ENCODE assay signal across 8 cellular contexts in the genomic region with DNA sequence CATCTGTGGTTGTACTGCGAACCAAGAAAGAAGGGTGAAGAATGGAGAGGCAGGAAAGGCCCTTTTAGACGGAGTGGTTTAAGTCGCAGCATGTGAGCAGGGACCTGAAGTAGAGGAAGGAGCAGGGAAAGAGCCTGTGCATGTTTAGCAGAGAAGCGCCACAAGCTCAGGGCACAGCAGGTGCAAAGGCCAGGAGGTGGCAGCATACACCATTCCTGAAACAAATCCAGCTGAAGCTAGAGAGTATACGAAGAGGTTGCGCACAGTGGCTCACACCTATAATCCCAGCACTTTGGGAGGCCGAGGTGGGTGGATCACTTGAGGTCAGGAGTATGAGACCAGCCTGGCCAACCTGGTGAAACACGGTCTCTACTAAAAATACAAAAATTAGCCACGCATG. TPM values are rescaled to one million over a fixed set of nuclear protein-coding genes. Genes with fewer than 3 reads are reported as not detected.
A peak's percentile ranks its signal among the peaks of the same experiment; 100 is the strongest.
DNase-seq lines count a peak whose midpoint lies in the region; ATAC-seq and TF ChIP-seq lines count a peak whose summit lies in the region.

No MANE protein-coding gene starts in this region.

- peaks cover 8% of the 10 kb centered on the region for H3K36me3 Mint-ChIP-seq in activated naive CD8-positive, alpha-beta T cell treated with anti-CD3 and anti-CD28 coated beads for 36 hours
- H3K36me3 Mint-ChIP-seq in activated naive CD8-positive, alpha-beta T cell treated with anti-CD3 and anti-CD28 coated beads, Interleukin-2, amount 50 U/mL, for 24 hours (ENCODE audit: low read depth): peaks cover 15% of the 10 kb centered on the region
- H3K36me3 Mint-ChIP-seq in endodermal cell (ENCODE audit: low read depth): peaks cover 14% of the 10 kb centered on the region

- no peaks in the 10 kb centered on the region for H3K9me3 ChIP-seq in endodermal cell (ENCODE audit: control insufficient read depth, low read length)

- H3K4me3 Mint-ChIP-seq in activated naive CD8-positive, alpha-beta T cell treated with anti-CD3 and anti-CD28 coated beads for 36 hours: no peak overlapping the region
- H3K4me3 Mint-ChIP-seq in activated naive CD8-positive, alpha-beta T cell treated with anti-CD3 and anti-CD28 coated beads, Interleukin-2, amount 50 U/mL, for 24 hours: no peak overlapping the region
- H3K4me3 Mint-ChIP-seq in endodermal cell: no peak overlapping the region

- no peak overlapping the region for H3K4me3 ChIP-seq in endodermal cell (ENCODE audit: low read length)

- H3K9me3 Mint-ChIP-seq in activated naive CD8-positive, alpha-beta T cell treated with anti-CD3 and anti-CD28 coated beads for 36 hours: no peaks in the 10 kb centered on the region
- H3K9me3 Mint-ChIP-seq in activated naive CD8-positive, alpha-beta T cell treated with anti-CD3 and anti-CD28 coated beads, Interleukin-2, amount 50 U/mL, for 24 hours: no peaks in the 10 kb centered on the region
- no peaks in the 10 kb centered on the region for H3K9me3 Mint-ChIP-seq in endodermal cell

- no peak overlapping the region for H3K9ac ChIP-seq in endodermal cell (ENCODE audit: extremely low read depth, low read length, poor library complexity, severe bottlenecking)

- H3K4me1 ChIP-seq in endodermal cell (ENCODE audit: control insufficient read depth, insufficient read depth, low read length): no peaks in the 10 kb centered on the region

- WGBS in endodermal cell (ENCODE audit: insufficient coverage in 1 of 2, insufficient read length in 1 of 2), 2 experiments: 72 to 75% methylated on average over 9 of the region's 9 CpGs

- no peak overlapping the region for H3K27ac ChIP-seq in endodermal cell (ENCODE audit: low read depth, low read length)

- no peak for ATAC-seq in activated naive CD8-positive, alpha-beta T cell treated with anti-CD3 and anti-CD28 coated beads, Interleukin-2, amount 50 U/mL, for 24 hours
- ATAC-seq in GM18867 (IDR thresholded peaks at IDR 0.05; ENCODE audit: unreplicated experiment): no peak

- H3K27me3 ChIP-seq in endodermal cell (ENCODE audit: control insufficient read depth, insufficient read depth, low read length, poor library complexity, severe bottlenecking): no peaks in the 10 kb centered on the region

- peaks cover 4% of the 10 kb centered on the region for H3K36me3 ChIP-seq in endodermal cell (ENCODE audit: control insufficient read depth, insufficient read depth, low read length)

- peak; percentile 81 for TF ChIP-seq CTCF in endodermal cell (conservative IDR thresholded peaks at IDR 0.05)

- no peaks in the 10 kb centered on the region for H3K27me3 Mint-ChIP-seq in activated naive CD8-positive, alpha-beta T cell treated with anti-CD3 and anti-CD28 coated beads for 36 hours
- H3K27me3 Mint-ChIP-seq in activated naive CD8-positive, alpha-beta T cell treated with anti-CD3 and anti-CD28 coated beads, Interleukin-2, amount 50 U/mL, for 24 hours: no peaks in the 10 kb centered on the region
- H3K27me3 Mint-ChIP-seq in endodermal cell (ENCODE audit: insufficient read depth): no peaks in the 10 kb centered on the region

- no peaks in the 10 kb centered on the region for H3K4me1 Mint-ChIP-seq in activated naive CD8-positive, alpha-beta T cell treated with anti-CD3 and anti-CD28 coated beads for 36 hours
- no peaks in the 10 kb centered on the region for H3K4me1 Mint-ChIP-seq in activated naive CD8-positive, alpha-beta T cell treated with anti-CD3 and anti-CD28 coated beads, Interleukin-2, amount 50 U/mL, for 24 hours
- H3K4me1 Mint-ChIP-seq in endodermal cell: no peaks in the 10 kb centered on the region

- DNase-seq in activated naive CD8-positive, alpha-beta T cell treated with anti-CD3 and anti-CD28 coated beads for 36 hours: peak; percentile 4
- no peak for DNase-seq in activated naive CD8-positive, alpha-beta T cell treated with anti-CD3 and anti-CD28 coated beads, Interleukin-2, amount 50 U/mL, for 24 hours
- DNase-seq in NCI-H2227 (lab: John Stamatoyannopoulos, UW; ENCODE audit: unreplicated experiment): peak; percentile 9
- DNase-seq in endodermal cell: peak; percentile 92
- DNase-seq in pons (ENCODE audit: low spot score): peak; percentile 30
- DNase-seq in COLO829 (ENCODE audit: low spot score): no peak
- no peak for DNase-seq in activated CD4-positive, CD25-positive, alpha-beta regulatory T cell treated with anti-CD3 and anti-CD28 coated beads, Interleukin-2, amount 50 U/mL, for 72 hours

- H3K27ac Mint-ChIP-seq in activated naive CD8-positive, alpha-beta T cell treated with anti-CD3 and anti-CD28 coated beads for 36 hours: peak overlapping the region; percentile 54
- no peak overlapping the region for H3K27ac Mint-ChIP-seq in activated naive CD8-positive, alpha-beta T cell treated with anti-CD3 and anti-CD28 coated beads, Interleukin-2, amount 50 U/mL, for 24 hours
- H3K27ac Mint-ChIP-seq in endodermal cell: no peak overlapping the region

RNA-seq across cellular contexts. Expression of a gene that starts 49.9 kb away (rescaled TPM):
- 10 to 100 TPM; 13.5 to 13.7 TPM for total RNA-seq in activated naive CD8-positive, alpha-beta T cell treated with anti-CD3 and anti-CD28 coated beads for 36 hours
- 10 to 100 TPM in 1 of 2 donors, 1 to 10 TPM in 1; 6.2 to 11.0 TPM for total RNA-seq in endodermal cell
- polyA plus RNA-seq in endodermal cell (2013, experiment 1 of 2): 2.5 TPM
- 2.7 TPM for polyA plus RNA-seq in endodermal cell (2013, experiment 2 of 2)

Comparison
In these comparisons a context has a peak if more than half of its experiments do, and no peak if none do; other contexts are left out.
1. DNase-seq: peak in activated naive CD8-positive, alpha-beta T cell treated with anti-CD3 and anti-CD28 coated beads for 36 hours (single experiment), NCI-H2227 (single experiment), endodermal cell (single experiment) and pons (single experiment); none in activated naive CD8-positive, alpha-beta T cell treated with anti-CD3 and anti-CD28 coated beads, Interleukin-2, amount 50 U/mL, for 24 hours (single experiment), COLO829 (single experiment) and activated CD4-positive, CD25-positive, alpha-beta regulatory T cell treated with anti-CD3 and anti-CD28 coated beads, Interleukin-2, amount 50 U/mL, for 72 hours (single experiment).